ENCODE assay signal across 16 cellular contexts in genomic region chr2:241974851-241975592, GRCh38.
DNase-seq lines count a peak whose midpoint lies in the region; ATAC-seq and TF ChIP-seq lines count a peak whose summit lies in the region.
"Had no signal": no experiment of that assay in that cellular context is flagged by ENCODE, and none has a peak within 500 bp of the region (broad histone marks: within the 10 kb centered on the region; RNA-seq: fewer than 3 reads in every experiment).

No MANE protein-coding gene starts in this region.

- no peak for ATAC-seq in activated T-cell treated with anti-CD3 and anti-CD28 coated beads, Interleukin-2, amount 50 U/mL, for 72 hours (replicated peaks in 1 of 2)
- ATAC-seq in stimulated activated memory B cell treated with anti-CD40 and anti-IgM and Interleukin-4, amounts not matched to agents 10 μg/mL and 1 μg/mL and 100 μg/mL, for 72 hours, result no peak
- ATAC-seq in GM18907 (IDR thresholded peaks at IDR 0.05; ENCODE audit: unreplicated experiment), result no peak
- ATAC-seq: GM23338 had no signal

- H3K36me3 Mint-ChIP-seq in activated T-cell treated with anti-CD3 and anti-CD28 coated beads, Interleukin-2, amount 50 U/mL, for 24 hours (ENCODE audit: low read depth), result peaks cover 71% of the 10 kb centered on the region
- peaks cover 2 to 9% of the 10 kb centered on the region in 2 donors for H3K36me3 Mint-ChIP-seq in activated T-cell treated with anti-CD3 and anti-CD28 coated beads, Interleukin-2, amount 50 U/mL, for 72 hours (ENCODE audit: insufficient read depth in 2 of 2)
- H3K36me3 Mint-ChIP-seq in endodermal cell (ENCODE audit: low read depth), result peaks cover 21% of the 10 kb centered on the region
- H3K36me3 Mint-ChIP-seq in stimulated activated memory B cell treated with anti-CD40 and anti-IgM and Interleukin-4, amounts not matched to agents 10 μg/mL and 1 μg/mL and 100 μg/mL, for 72 hours, result peaks cover 76% of the 10 kb centered on the region

- H3K4me1 ChIP-seq in endodermal cell (ENCODE audit: control insufficient read depth, insufficient read depth, low read length), result no peaks in the 10 kb centered on the region
- H3K4me1 ChIP-seq: Caco-2 had no signal

- 89 to 90% methylated on average over 22 to 26 of the region's 26 CpGs for WGBS in endodermal cell (ENCODE audit: insufficient coverage in 1 of 2, insufficient read length in 1 of 2), 2 experiments

- no peaks in the 10 kb centered on the region for H3K9me3 Mint-ChIP-seq in activated T-cell treated with anti-CD3 and anti-CD28 coated beads, Interleukin-2, amount 50 U/mL, for 24 hours
- no peaks in the 10 kb centered on the region for H3K9me3 Mint-ChIP-seq in activated T-cell treated with anti-CD3 and anti-CD28 coated beads, Interleukin-2, amount 50 U/mL, for 72 hours
- no peaks in the 10 kb centered on the region for H3K9me3 Mint-ChIP-seq in endodermal cell
- H3K9me3 Mint-ChIP-seq in stimulated activated memory B cell treated with anti-CD40 and anti-IgM and Interleukin-4, amounts not matched to agents 10 μg/mL and 1 μg/mL and 100 μg/mL, for 72 hours, result peaks cover 3% of the 10 kb centered on the region
- H3K9me3 Mint-ChIP-seq: CD8-positive, alpha-beta memory T cell; GM23338 had no signal

- no peaks in the 10 kb centered on the region for H3K36me3 ChIP-seq in endodermal cell (ENCODE audit: control insufficient read depth, insufficient read depth, low read length)

- peaks cover 4% of the 10 kb centered on the region for H3K4me1 Mint-ChIP-seq in activated T-cell treated with anti-CD3 and anti-CD28 coated beads, Interleukin-2, amount 50 U/mL, for 24 hours (ENCODE audit: low read depth)
- H3K4me1 Mint-ChIP-seq in activated T-cell treated with anti-CD3 and anti-CD28 coated beads, Interleukin-2, amount 50 U/mL, for 72 hours (ENCODE audit: low read depth), result no peaks in the 10 kb centered on the region
- no peaks in the 10 kb centered on the region for H3K4me1 Mint-ChIP-seq in endodermal cell
- H3K4me1 Mint-ChIP-seq in stimulated activated memory B cell treated with anti-CD40 and anti-IgM and Interleukin-4, amounts not matched to agents 10 μg/mL and 1 μg/mL and 100 μg/mL, for 72 hours, result peaks cover 29% of the 10 kb centered on the region
- H3K4me1 Mint-ChIP-seq: CD8-positive, alpha-beta memory T cell; GM23338 had no signal

- no peak overlapping the region for H3K4me3 Mint-ChIP-seq in activated T-cell treated with anti-CD3 and anti-CD28 coated beads, Interleukin-2, amount 50 U/mL, for 24 hours
- H3K4me3 Mint-ChIP-seq in activated T-cell treated with anti-CD3 and anti-CD28 coated beads, Interleukin-2, amount 50 U/mL, for 72 hours, result no peak overlapping the region
- no peak overlapping the region for H3K4me3 Mint-ChIP-seq in endodermal cell
- no peak overlapping the region for H3K4me3 Mint-ChIP-seq in stimulated activated memory B cell treated with anti-CD40 and anti-IgM and Interleukin-4, amounts not matched to agents 10 μg/mL and 1 μg/mL and 100 μg/mL, for 72 hours
- H3K4me3 Mint-ChIP-seq: CD14-positive monocyte; CD8-positive, alpha-beta memory T cell; GM23338 had no signal

- no peak overlapping the region for H3K27ac ChIP-seq in endodermal cell (ENCODE audit: low read depth, low read length)
- H3K27ac ChIP-seq: 22Rv1 had no signal

- no peaks in the 10 kb centered on the region for H3K27me3 ChIP-seq in endodermal cell (ENCODE audit: control insufficient read depth, insufficient read depth, low read length, poor library complexity, severe bottlenecking)

- H3K4me3 ChIP-seq in endodermal cell (ENCODE audit: low read length), result no peak overlapping the region
- H3K4me3 ChIP-seq: GM23338 had no signal

- no peaks in the 10 kb centered on the region for H3K27me3 Mint-ChIP-seq in activated T-cell treated with anti-CD3 and anti-CD28 coated beads, Interleukin-2, amount 50 U/mL, for 24 hours
- H3K27me3 Mint-ChIP-seq in activated T-cell treated with anti-CD3 and anti-CD28 coated beads, Interleukin-2, amount 50 U/mL, for 72 hours (ENCODE audit: low read depth), result no peaks in the 10 kb centered on the region
- H3K27me3 Mint-ChIP-seq in endodermal cell (ENCODE audit: insufficient read depth), result no peaks in the 10 kb centered on the region
- H3K27me3 Mint-ChIP-seq in stimulated activated memory B cell treated with anti-CD40 and anti-IgM and Interleukin-4, amounts not matched to agents 10 μg/mL and 1 μg/mL and 100 μg/mL, for 72 hours, result no peaks in the 10 kb centered on the region
- H3K27me3 Mint-ChIP-seq: CD8-positive, alpha-beta memory T cell had no signal

- H3K9me3 ChIP-seq in endodermal cell (ENCODE audit: control insufficient read depth, low read length), result no peaks in the 10 kb centered on the region
- H3K9me3 ChIP-seq: Caco-2 had no signal

- no peak for TF ChIP-seq CTCF in endodermal cell (conservative IDR thresholded peaks at IDR 0.05)

- peak; percentile 8 for DNase-seq in activated T-cell treated with anti-CD3 and anti-CD28 coated beads, Interleukin-2, amount 50 U/mL, for 24 hours
- DNase-seq in activated T-cell treated with anti-CD3 and anti-CD28 coated beads, Interleukin-2, amount 50 U/mL, for 72 hours, result no peak
- peak; percentile 21 for DNase-seq in endodermal cell
- DNase-seq in mesenteric fat pad (ENCODE audit: low spot score), result peak; percentile 71
- DNase-seq in hepatic stellate cell (ENCODE audit: low spot score), result no peak
- DNase-seq in NCI-H510A (lab: John Stamatoyannopoulos, UW), result no peak
- DNase-seq: Caco-2, DND-41, GDM1, H7 had no signal

- no peak overlapping the region for H3K27ac Mint-ChIP-seq in activated T-cell treated with anti-CD3 and anti-CD28 coated beads, Interleukin-2, amount 50 U/mL, for 24 hours
- no peak overlapping the region for H3K27ac Mint-ChIP-seq in activated T-cell treated with anti-CD3 and anti-CD28 coated beads, Interleukin-2, amount 50 U/mL, for 72 hours
- H3K27ac Mint-ChIP-seq in endodermal cell, result no peak overlapping the region
- H3K27ac Mint-ChIP-seq in stimulated activated memory B cell treated with anti-CD40 and anti-IgM and Interleukin-4, amounts not matched to agents 10 μg/mL and 1 μg/mL and 100 μg/mL, for 72 hours, result peak overlapping the region; percentile 19
- H3K27ac Mint-ChIP-seq: GM23338 had no signal

- no peak overlapping the region for H3K9ac ChIP-seq in endodermal cell (ENCODE audit: extremely low read depth, low read length, poor library complexity, severe bottlenecking)

Comparison
In these comparisons a context has a peak if more than half of its experiments do, and no peak if none do; other contexts are left out.
1. DNase-seq: peak in activated T-cell treated with anti-CD3 and anti-CD28 coated beads, Interleukin-2, amount 50 U/mL, for 24 hours (single experiment), endodermal cell (single experiment) and mesenteric fat pad (single experiment); none in activated T-cell treated with anti-CD3 and anti-CD28 coated beads, Interleukin-2, amount 50 U/mL, for 72 hours (0 of 2), hepatic stellate cell (single experiment) and NCI-H510A (single experiment).